11 cellular contexts compared by ENCODE assay signal in the genomic region with DNA sequence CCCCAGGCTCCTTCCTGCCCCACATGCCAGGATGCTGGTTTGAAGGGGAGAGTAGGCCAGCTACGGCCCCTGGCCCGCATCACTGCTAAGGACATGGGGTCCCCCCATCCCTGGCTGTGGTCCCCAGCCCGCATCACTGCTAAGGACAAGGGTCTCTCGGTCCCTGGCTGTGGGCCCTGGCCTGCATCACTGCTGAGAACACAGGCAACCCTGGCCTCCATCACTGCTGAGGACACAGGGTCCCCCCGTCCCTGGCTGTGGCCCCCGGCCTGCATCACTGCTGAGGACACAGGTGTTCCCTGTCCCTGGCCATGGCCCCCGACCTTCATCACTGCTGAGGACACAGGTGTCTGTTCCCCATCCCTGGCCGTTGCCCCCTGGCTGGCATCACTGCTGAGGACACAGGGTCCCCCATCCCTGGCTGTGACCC.
"Had no signal": no experiment of that assay in that cellular context is flagged by ENCODE, and none has a peak within 500 bp of the region (broad histone marks: within the 10 kb centered on the region; RNA-seq: fewer than 3 reads in every experiment).

No MANE protein-coding gene starts in this region.

- H3K36me3 ChIP-seq: breast epithelium, esophagus squamous epithelium, neutrophil, stomach had no signal

- H3K27ac ChIP-seq: breast epithelium, esophagus squamous epithelium, neutrophil, stomach had no signal

- H3K4me3 Mint-ChIP-seq: activated T-cell treated with anti-CD3 and anti-CD28 coated beads, Interleukin-2, amount 50 U/mL, for 4 hours had no signal

- H3K4me1 ChIP-seq: breast epithelium had no signal

- ATAC-seq: activated CD4-positive, CD25-positive, alpha-beta regulatory T cell treated with anti-CD3 and anti-CD28 coated beads, Interleukin-2, amount 50 U/mL, for 24 hours; activated T-cell treated with anti-CD3 and anti-CD28 coated beads, Interleukin-2, amount 50 U/mL, for 4 hours had no signal

- H3K27me3 ChIP-seq: breast epithelium had no signal

- DNase-seq: activated CD4-positive, alpha-beta T cell treated with anti-CD3 and anti-CD28 coated beads, Interleukin-2, amount 50 U/mL, for 4 hours; activated T-cell treated with anti-CD3 and anti-CD28 coated beads, Interleukin-2, amount 50 U/mL, for 4 hours; esophagus squamous epithelium; foreskin fibroblast; midbrain; stimulated activated CD4-positive, alpha-beta T cell treated with anti-CD3 and anti-CD28 coated beads, Interleukin-12 subunit alpha, Interleukin-12 subunit beta, amount 100 ng/mL, for 4 hours; stomach had no signal

- H3K9me3 Mint-ChIP-seq: activated T-cell treated with anti-CD3 and anti-CD28 coated beads, Interleukin-2, amount 50 U/mL, for 4 hours had no signal

- H3K9me3 ChIP-seq: esophagus squamous epithelium, neutrophil, stomach had no signal

- H3K27ac Mint-ChIP-seq: progenitor cell of endocrine pancreas had no signal

- H3K4me3 ChIP-seq: breast epithelium, esophagus squamous epithelium, stomach had no signal
